Comparison of ENCODE assay signal across 11 cellular contexts in genomic region chr19:44863990-44864389, GRCh38. TPM values are rescaled to one million over a fixed set of nuclear protein-coding genes. Genes with fewer than 3 reads are reported as not detected.
"Had no signal": no experiment of that assay in that cellular context is flagged by ENCODE, and none has a peak within 500 bp of the region (broad histone marks: within the 10 kb centered on the region; RNA-seq: fewer than 3 reads in every experiment).

No MANE protein-coding gene starts in this region.

- H3K27ac ChIP-seq: GM23248 had no signal

- H3K9me3 ChIP-seq: HAP-1 had no signal

- H3K4me2 ChIP-seq: GM23338 had no signal

- ATAC-seq: GM23338, HCT116 had no signal

- H3K4me3 ChIP-seq: GM23248, GM23338, HAP-1 had no signal

- H2AFZ ChIP-seq: GM23248, GM23338 had no signal

- H3K9ac ChIP-seq: GM23248 had no signal

- DNase-seq: GM23248, GOT3, H9, HCEC 1CT, HFFc6 had no signal

- FAIRE-seq: H1, H54 had no signal

- H3K4me1 ChIP-seq: HAP-1 had no signal

RNA-seq across cellular contexts. Expression of gene APOC1, which starts 50.4 kb away (rescaled TPM):
- total RNA-seq: GM23248, H4 had no signal
